In genomic region chr19:9967326-9967725, GRCh38 we compare ENCODE assay signal across 1 cellular context.
TF ChIP-seq lines count a peak whose summit lies in the region.

No MANE protein-coding gene starts in this region.

TF ChIP-seq in HEK293, 187 proteins besides CTCF, POLR2A, EP300 and RAD21 (continued from another document):
- TF ChIP-seq, protein P1, sequence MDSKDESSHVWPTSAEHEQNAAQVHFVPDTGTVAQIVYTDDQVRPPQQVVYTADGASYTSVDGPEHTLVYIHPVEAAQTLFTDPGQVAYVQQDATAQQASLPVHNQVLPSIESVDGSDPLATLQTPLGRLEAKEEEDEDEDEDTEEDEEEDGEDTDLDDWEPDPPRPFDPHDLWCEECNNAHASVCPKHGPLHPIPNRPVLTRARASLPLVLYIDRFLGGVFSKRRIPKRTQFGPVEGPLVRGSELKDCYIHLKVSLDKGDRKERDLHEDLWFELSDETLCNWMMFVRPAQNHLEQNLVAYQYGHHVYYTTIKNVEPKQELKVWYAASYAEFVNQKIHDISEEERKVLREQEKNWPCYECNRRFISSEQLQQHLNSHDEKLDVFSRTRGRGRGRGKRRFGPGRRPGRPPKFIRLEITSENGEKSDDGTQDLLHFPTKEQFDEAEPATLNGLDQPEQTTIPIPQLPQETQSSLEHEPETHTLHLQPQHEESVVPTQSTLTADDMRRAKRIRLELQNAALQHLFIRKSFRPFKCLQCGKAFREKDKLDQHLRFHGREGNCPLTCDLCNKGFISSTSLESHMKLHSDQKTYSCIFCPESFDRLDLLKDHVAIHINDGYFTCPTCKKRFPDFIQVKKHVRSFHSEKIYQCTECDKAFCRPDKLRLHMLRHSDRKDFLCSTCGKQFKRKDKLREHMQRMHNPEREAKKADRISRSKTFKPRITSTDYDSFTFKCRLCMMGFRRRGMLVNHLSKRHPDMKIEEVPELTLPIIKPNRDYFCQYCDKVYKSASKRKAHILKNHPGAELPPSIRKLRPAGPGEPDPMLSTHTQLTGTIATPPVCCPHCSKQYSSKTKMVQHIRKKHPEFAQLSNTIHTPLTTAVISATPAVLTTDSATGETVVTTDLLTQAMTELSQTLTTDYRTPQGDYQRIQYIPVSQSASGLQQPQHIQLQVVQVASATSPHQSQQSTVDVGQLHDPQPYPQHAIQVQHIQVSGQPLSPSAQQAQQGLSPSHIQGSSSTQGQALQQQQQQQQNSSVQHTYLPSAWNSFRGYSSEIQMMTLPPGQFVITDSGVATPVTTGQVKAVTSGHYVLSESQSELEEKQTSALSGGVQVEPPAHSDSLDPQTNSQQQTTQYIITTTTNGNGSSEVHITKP (tag by site-specific recombination; IDR thresholded peaks at IDR 0.05): peak; percentile 25; the same call in 1 of the 2 replicates
- TF ChIP-seq ZNF140 (tag by site-specific recombination; IDR thresholded peaks at IDR 0.05) (no peak), ZNF785 (tag by site-specific recombination; IDR thresholded peaks at IDR 0.05) (peak; percentile 32; the same call in 1 of the 2 replicates), PRDM4 (tag by site-specific recombination; IDR thresholded peaks at IDR 0.05) (no peak), ZSCAN4 (tag by site-specific recombination; IDR thresholded peaks at IDR 0.05) (peak; percentile 85), ZNF16 (tag by site-specific recombination; IDR thresholded peaks at IDR 0.05; ENCODE audit: low read depth) (no peak), ZNF473 (tag by site-specific recombination; IDR thresholded peaks at IDR 0.05) (no peak)
- TF ChIP-seq, protein P2, sequence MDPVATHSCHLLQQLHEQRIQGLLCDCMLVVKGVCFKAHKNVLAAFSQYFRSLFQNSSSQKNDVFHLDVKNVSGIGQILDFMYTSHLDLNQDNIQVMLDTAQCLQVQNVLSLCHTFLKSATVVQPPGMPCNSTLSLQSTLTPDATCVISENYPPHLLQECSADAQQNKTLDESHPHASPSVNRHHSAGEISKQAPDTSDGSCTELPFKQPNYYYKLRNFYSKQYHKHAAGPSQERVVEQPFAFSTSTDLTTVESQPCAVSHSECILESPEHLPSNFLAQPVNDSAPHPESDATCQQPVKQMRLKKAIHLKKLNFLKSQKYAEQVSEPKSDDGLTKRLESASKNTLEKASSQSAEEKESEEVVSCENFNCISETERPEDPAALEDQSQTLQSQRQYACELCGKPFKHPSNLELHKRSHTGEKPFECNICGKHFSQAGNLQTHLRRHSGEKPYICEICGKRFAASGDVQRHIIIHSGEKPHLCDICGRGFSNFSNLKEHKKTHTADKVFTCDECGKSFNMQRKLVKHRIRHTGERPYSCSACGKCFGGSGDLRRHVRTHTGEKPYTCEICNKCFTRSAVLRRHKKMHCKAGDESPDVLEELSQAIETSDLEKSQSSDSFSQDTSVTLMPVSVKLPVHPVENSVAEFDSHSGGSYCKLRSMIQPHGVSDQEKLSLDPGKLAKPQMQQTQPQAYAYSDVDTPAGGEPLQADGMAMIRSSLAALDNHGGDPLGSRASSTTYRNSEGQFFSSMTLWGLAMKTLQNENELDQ (tag by site-specific recombination; IDR thresholded peaks at IDR 0.05; ENCODE audit: low read depth): no peak
- TF ChIP-seq, protein P3, sequence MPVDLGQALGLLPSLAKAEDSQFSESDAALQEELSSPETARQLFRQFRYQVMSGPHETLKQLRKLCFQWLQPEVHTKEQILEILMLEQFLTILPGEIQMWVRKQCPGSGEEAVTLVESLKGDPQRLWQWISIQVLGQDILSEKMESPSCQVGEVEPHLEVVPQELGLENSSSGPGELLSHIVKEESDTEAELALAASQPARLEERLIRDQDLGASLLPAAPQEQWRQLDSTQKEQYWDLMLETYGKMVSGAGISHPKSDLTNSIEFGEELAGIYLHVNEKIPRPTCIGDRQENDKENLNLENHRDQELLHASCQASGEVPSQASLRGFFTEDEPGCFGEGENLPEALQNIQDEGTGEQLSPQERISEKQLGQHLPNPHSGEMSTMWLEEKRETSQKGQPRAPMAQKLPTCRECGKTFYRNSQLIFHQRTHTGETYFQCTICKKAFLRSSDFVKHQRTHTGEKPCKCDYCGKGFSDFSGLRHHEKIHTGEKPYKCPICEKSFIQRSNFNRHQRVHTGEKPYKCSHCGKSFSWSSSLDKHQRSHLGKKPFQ (tag by site-specific recombination; IDR thresholded peaks at IDR 0.05): peak; percentile 31; the same call in 1 of the 2 replicates
